Comparison of ENCODE assay signal across 26 cellular contexts in genomic region chr20:45387274-45387673, GRCh38. TPM values are rescaled to one million over a fixed set of nuclear protein-coding genes. Genes with fewer than 3 reads are reported as not detected.
DNase-seq lines count a peak whose midpoint lies in the region; ATAC-seq and FAIRE-seq lines count a peak whose summit lies in the region.
"Had no signal": no experiment of that assay in that cellular context is flagged by ENCODE, and none has a peak within 500 bp of the region (broad histone marks: within the 10 kb centered on the region; RNA-seq: fewer than 3 reads in every experiment).

No MANE protein-coding gene starts in this region.

- no peaks in the 10 kb centered on the region for H3K27me3 Mint-ChIP-seq in activated naive CD4-positive, alpha-beta T cell treated with anti-CD3 and anti-CD28 coated beads, Interleukin-2, amount 50 U/mL, for 24 hours
- no peaks in the 10 kb centered on the region for H3K27me3 Mint-ChIP-seq in activated naive CD4-positive, alpha-beta T cell treated with anti-CD3 and anti-CD28 coated beads, Interleukin-2, amount 10 ng/mL, durations not matched to agents 7 days and 5 days
- no peaks in the 10 kb centered on the region for H3K27me3 Mint-ChIP-seq in stimulated activated memory B cell treated with anti-CD40 and anti-IgM and Interleukin-4, amounts not matched to agents 10 μg/mL and 1 μg/mL and 100 μg/mL, for 72 hours
- H3K27me3 Mint-ChIP-seq: CD4-positive, alpha-beta T cell; CD8-positive, alpha-beta memory T cell had no signal

- H3K4me3 Mint-ChIP-seq in activated naive CD4-positive, alpha-beta T cell treated with anti-CD3 and anti-CD28 coated beads, Interleukin-2, amount 50 U/mL, for 24 hours, result no peak overlapping the region
- no peak overlapping the region for H3K4me3 Mint-ChIP-seq in activated naive CD4-positive, alpha-beta T cell treated with anti-CD3 and anti-CD28 coated beads, Interleukin-2, amount 10 ng/mL, durations not matched to agents 7 days and 5 days
- H3K4me3 Mint-ChIP-seq in stimulated activated memory B cell treated with anti-CD40 and anti-IgM and Interleukin-4, amounts not matched to agents 10 μg/mL and 1 μg/mL and 100 μg/mL, for 72 hours, result no peak overlapping the region
- H3K4me3 Mint-ChIP-seq: CD14-positive monocyte; CD4-positive, alpha-beta T cell; CD8-positive, alpha-beta memory T cell; GM23338; H9 had no signal

- CTCF ChIA-PET in activated naive CD4-positive, alpha-beta T cell treated with anti-CD3 and anti-CD28 coated beads, Interleukin-2, amount 10 ng/mL, durations not matched to agents 7 days and 5 days (lab: Charles Lee), result interaction anchor here (1.0 to 7.3 kb wide), 3 partner anchors 13 to 68 kb away, joined by 3 to 24 read pairs (median 3); no protein-coding TSS in a partner anchor

- H3K9me3 Mint-ChIP-seq in activated naive CD4-positive, alpha-beta T cell treated with anti-CD3 and anti-CD28 coated beads, Interleukin-2, amount 50 U/mL, for 24 hours, result no peaks in the 10 kb centered on the region
- H3K9me3 Mint-ChIP-seq in activated naive CD4-positive, alpha-beta T cell treated with anti-CD3 and anti-CD28 coated beads, Interleukin-2, amount 10 ng/mL, durations not matched to agents 7 days and 5 days, result peaks cover 2% of the 10 kb centered on the region
- H3K9me3 Mint-ChIP-seq in stimulated activated memory B cell treated with anti-CD40 and anti-IgM and Interleukin-4, amounts not matched to agents 10 μg/mL and 1 μg/mL and 100 μg/mL, for 72 hours, result peaks cover 6% of the 10 kb centered on the region
- H3K9me3 Mint-ChIP-seq: CD4-positive, alpha-beta T cell; GM23338; H9 had no signal

- DNase-seq in activated naive CD4-positive, alpha-beta T cell treated with anti-CD3 and anti-CD28 coated beads, Interleukin-2, amount 10 ng/mL, durations not matched to agents 7 days and 5 days, result no peak
- DNase-seq in M059J (ENCODE audit: low read depth) (peak; percentile 35), NCI-H146 (lab: John Stamatoyannopoulos, UW) (no peak), NOMO-1 treated with DMSO at 0.1 percent for 48 hours (lab: John Stamatoyannopoulos, UW; ENCODE audit: unreplicated experiment) (no peak)
- DNase-seq: 8988T; ACHN; AML-193; BE2C; CD4-positive, alpha-beta T cell; CD8-positive, alpha-beta memory T cell; DMS 273 treated with DMSO at 0.1 percent for 48 hours; DMS79; EL; GF-D8; H9 had no signal

- peaks cover 18% of the 10 kb centered on the region for H3K36me3 Mint-ChIP-seq in activated naive CD4-positive, alpha-beta T cell treated with anti-CD3 and anti-CD28 coated beads, Interleukin-2, amount 50 U/mL, for 24 hours
- no peaks in the 10 kb centered on the region for H3K36me3 Mint-ChIP-seq in activated naive CD4-positive, alpha-beta T cell treated with anti-CD3 and anti-CD28 coated beads, Interleukin-2, amount 10 ng/mL, durations not matched to agents 7 days and 5 days
- H3K36me3 Mint-ChIP-seq in stimulated activated memory B cell treated with anti-CD40 and anti-IgM and Interleukin-4, amounts not matched to agents 10 μg/mL and 1 μg/mL and 100 μg/mL, for 72 hours, result peaks cover 39% of the 10 kb centered on the region

- peaks cover 8% of the 10 kb centered on the region for H3K4me1 Mint-ChIP-seq in activated naive CD4-positive, alpha-beta T cell treated with anti-CD3 and anti-CD28 coated beads, Interleukin-2, amount 50 U/mL, for 24 hours
- no peaks in the 10 kb centered on the region for H3K4me1 Mint-ChIP-seq in activated naive CD4-positive, alpha-beta T cell treated with anti-CD3 and anti-CD28 coated beads, Interleukin-2, amount 10 ng/mL, durations not matched to agents 7 days and 5 days
- peaks cover 8% of the 10 kb centered on the region for H3K4me1 Mint-ChIP-seq in stimulated activated memory B cell treated with anti-CD40 and anti-IgM and Interleukin-4, amounts not matched to agents 10 μg/mL and 1 μg/mL and 100 μg/mL, for 72 hours
- H3K4me1 Mint-ChIP-seq: GM23338, H9 had no signal

- no peak for ATAC-seq in stimulated activated memory B cell treated with anti-CD40 and anti-IgM and Interleukin-4, amounts not matched to agents 10 μg/mL and 1 μg/mL and 100 μg/mL, for 72 hours
- ATAC-seq: A549, GM23338, HCT116 had no signal

- FAIRE-seq in G401.6 (lab: Jason Lieb, UNC), result peak; percentile 13
- FAIRE-seq: A549, D721Med, GM12891, GM18507 had no signal

- H3K27ac Mint-ChIP-seq in activated naive CD4-positive, alpha-beta T cell treated with anti-CD3 and anti-CD28 coated beads, Interleukin-2, amount 50 U/mL, for 24 hours, result peak overlapping the region; percentile 46
- H3K27ac Mint-ChIP-seq in activated naive CD4-positive, alpha-beta T cell treated with anti-CD3 and anti-CD28 coated beads, Interleukin-2, amount 10 ng/mL, durations not matched to agents 7 days and 5 days, result no peak overlapping the region
- peak overlapping the region; percentile 46 for H3K27ac Mint-ChIP-seq in stimulated activated memory B cell treated with anti-CD40 and anti-IgM and Interleukin-4, amounts not matched to agents 10 μg/mL and 1 μg/mL and 100 μg/mL, for 72 hours
- H3K27ac Mint-ChIP-seq: CD14-positive monocyte; CD4-positive, alpha-beta T cell; GM23338; H9 had no signal

RNA-seq across cellular contexts. Expression of gene TP53TG5, which starts 9.1 kb away (rescaled TPM):
- total RNA-seq in M059J (2014; rRNA removed; shearing (Covaris generic)), result not detected in 2 replicates
- total RNA-seq: CD8-positive, alpha-beta memory T cell; GM23338; H4; H9 had no signal

RNA-seq across cellular contexts. Expression of gene DBNDD2, which starts 20.8 kb away (rescaled TPM):
- total RNA-seq in M059J (2014; rRNA removed; shearing (Covaris generic)), result 15.4 and 17.6 TPM in 2 replicates

RNA-seq across cellular contexts. Expression of gene SYS1, which starts 24.3 kb away (rescaled TPM):
- 26.7 and 29.4 TPM in 2 replicates for total RNA-seq in M059J (2014; rRNA removed; shearing (Covaris generic))

RNA-seq across cellular contexts. Expression of gene PIGT, which starts 28.7 kb away (rescaled TPM):
- total RNA-seq in M059J (2014; rRNA removed; shearing (Covaris generic)), result 250 and 270 TPM in 2 replicates

RNA-seq across cellular contexts. Expression of gene SDC4, which starts 39.0 kb away (rescaled TPM):
- 177 and 189 TPM in 2 replicates for total RNA-seq in M059J (2014; rRNA removed; shearing (Covaris generic))
